In the genomic region with DNA sequence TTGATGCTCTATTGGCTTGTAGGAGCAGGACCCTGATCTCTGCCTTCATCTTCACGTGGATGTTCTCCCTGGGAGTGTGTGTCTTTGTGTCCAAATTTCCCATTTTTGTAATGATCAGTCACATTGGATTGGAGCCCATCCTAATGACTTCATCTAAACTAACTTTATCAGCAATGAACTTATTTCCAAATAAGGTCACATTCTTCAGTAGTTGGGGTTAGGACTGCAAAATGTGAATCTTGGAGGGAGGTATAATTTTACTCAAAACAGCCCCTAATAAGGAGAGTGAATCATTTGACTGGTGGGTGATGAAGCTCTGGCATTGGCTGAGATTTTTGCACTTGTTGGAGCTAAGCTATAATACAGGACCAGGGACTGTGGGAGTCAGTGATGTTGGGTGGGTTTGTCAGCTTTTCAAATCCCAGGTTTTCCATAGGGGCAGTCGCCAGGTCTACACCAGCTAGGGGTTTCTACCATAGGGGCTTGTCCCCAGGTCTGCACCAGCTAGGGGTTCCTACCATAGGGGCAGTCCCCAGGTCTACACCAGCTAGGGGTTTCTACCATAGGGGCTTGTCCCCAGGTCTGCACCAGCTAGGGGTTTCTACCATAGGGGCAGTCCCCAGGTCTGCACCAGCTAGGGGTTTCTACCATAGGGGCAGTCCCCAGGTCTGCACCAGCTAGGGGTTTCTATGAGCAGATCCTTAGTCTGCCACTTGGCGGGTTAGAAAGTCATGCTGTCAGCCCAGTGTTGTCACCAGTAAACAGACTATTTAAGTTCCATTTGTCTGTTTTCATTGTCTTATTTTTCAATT, we compare ENCODE assay signal across 13 cellular contexts.
A peak's percentile ranks its signal among the peaks of the same experiment; 100 is the strongest.
DNase-seq lines count a peak whose midpoint lies in the region; ATAC-seq lines count a peak whose summit lies in the region.
"Had no signal": no experiment of that assay in that cellular context is flagged by ENCODE, and none has a peak within 500 bp of the region (broad histone marks: within the 10 kb centered on the region; RNA-seq: fewer than 3 reads in every experiment).

No MANE protein-coding gene starts in this region.

- CTCF ChIA-PET in activated CD4-positive, alpha-beta T cell treated with anti-CD3 and anti-CD28 coated beads for 36 hours (lab: Charles Lee), result interaction anchor here (1.2 kb wide), 1 partner anchor 8 kb away, joined by 3 read pairs; no protein-coding TSS in a partner anchor

- peak; percentile 97 for ATAC-seq in activated CD4-positive, alpha-beta T cell treated with anti-CD3 and anti-CD28 coated beads for 36 hours
- peak; percentile 70 for ATAC-seq in GM21737 (IDR thresholded peaks at IDR 0.05; ENCODE audit: unreplicated experiment)
- ATAC-seq in HG03469 (IDR thresholded peaks at IDR 0.05; ENCODE audit: unreplicated experiment), result peak; percentile 63
- ATAC-seq: naive thymus-derived CD8-positive, alpha-beta T cell; sciatic nerve had no signal

- peaks cover 6% of the 10 kb centered on the region for H3K9me3 Mint-ChIP-seq in activated CD4-positive, alpha-beta T cell treated with anti-CD3 and anti-CD28 coated beads for 36 hours (ENCODE audit: low read depth)
- H3K9me3 Mint-ChIP-seq: naive thymus-derived CD8-positive, alpha-beta T cell had no signal

- peaks cover 8% of the 10 kb centered on the region for H3K4me1 Mint-ChIP-seq in activated CD4-positive, alpha-beta T cell treated with anti-CD3 and anti-CD28 coated beads for 36 hours
- H3K4me1 Mint-ChIP-seq: central memory CD8-positive, alpha-beta T cell; immature natural killer cell; naive thymus-derived CD8-positive, alpha-beta T cell had no signal

- no peak overlapping the region for H3K4me3 Mint-ChIP-seq in activated CD4-positive, alpha-beta T cell treated with anti-CD3 and anti-CD28 coated beads for 36 hours
- H3K4me3 Mint-ChIP-seq: central memory CD8-positive, alpha-beta T cell; immature natural killer cell; naive thymus-derived CD8-positive, alpha-beta T cell had no signal

- DNase-seq in activated CD4-positive, alpha-beta T cell treated with anti-CD3 and anti-CD28 coated beads for 36 hours, result peak; percentile 85
- DNase-seq in activated CD4-positive, alpha-beta T cell treated with anti-CD3 and anti-CD28 coated beads, Interleukin-2, amount 50 U/mL, for 1 hour, result no peak
- peak; percentile 0 to 63 (median 19) for DNase-seq in stimulated activated CD4-positive, alpha-beta T cell treated with anti-CD3 and anti-CD28 coated beads, TNF-alpha, amount 100 ng/mL, for 24 hours (ENCODE audit: low read depth in 3 of 3)
- DNase-seq in NCI-H446 treated with DMSO at 0.1 percent for 48 hours (lab: John Stamatoyannopoulos, UW) (no peak), Ammon's horn (ENCODE audit: low spot score) (no peak), NCI-H2171 treated with DMSO at 0.1 percent for 48 hours (lab: John Stamatoyannopoulos, UW) (no peak)
- DNase-seq: immature natural killer cell; naive thymus-derived CD8-positive, alpha-beta T cell; NCI-H510A treated with DMSO at 0.1 percent for 48 hours had no signal

- peak overlapping the region; percentile 4 for H3K27ac Mint-ChIP-seq in activated CD4-positive, alpha-beta T cell treated with anti-CD3 and anti-CD28 coated beads for 36 hours
- H3K27ac Mint-ChIP-seq: immature natural killer cell; naive thymus-derived CD8-positive, alpha-beta T cell had no signal

- peaks cover 13% of the 10 kb centered on the region for H3K27me3 Mint-ChIP-seq in activated CD4-positive, alpha-beta T cell treated with anti-CD3 and anti-CD28 coated beads for 36 hours
- H3K27me3 Mint-ChIP-seq: central memory CD8-positive, alpha-beta T cell had no signal

- intact Hi-C loops in activated CD4-positive, alpha-beta T cell treated with anti-CD3 and anti-CD28 coated beads for 36 hours (cut with DNase I, micrococcal nuclease), result loop anchor here in 1 of 2 experiments (5.0 kb wide), 1 partner anchor 511 kb away; no protein-coding TSS in a partner anchor

- POLR2A ChIA-PET in activated CD4-positive, alpha-beta T cell treated with anti-CD3 and anti-CD28 coated beads for 36 hours (lab: Charles Lee), result no interaction called here

- no peaks in the 10 kb centered on the region for H3K36me3 Mint-ChIP-seq in activated CD4-positive, alpha-beta T cell treated with anti-CD3 and anti-CD28 coated beads for 36 hours (ENCODE audit: low read depth)
- H3K36me3 Mint-ChIP-seq: immature natural killer cell; naive thymus-derived CD8-positive, alpha-beta T cell had no signal

Comparison
In these comparisons a context has a peak if more than half of its experiments do, and no peak if none do; other contexts are left out.
1. DNase-seq: peak in activated CD4-positive, alpha-beta T cell treated with anti-CD3 and anti-CD28 coated beads for 36 hours (single experiment) and stimulated activated CD4-positive, alpha-beta T cell treated with anti-CD3 and anti-CD28 coated beads, TNF-alpha, amount 100 ng/mL, for 24 hours (3 of 3); none in activated CD4-positive, alpha-beta T cell treated with anti-CD3 and anti-CD28 coated beads, Interleukin-2, amount 50 U/mL, for 1 hour (single experiment), NCI-H446 treated with DMSO at 0.1 percent for 48 hours (single experiment), Ammon's horn (single experiment) and NCI-H2171 treated with DMSO at 0.1 percent for 48 hours (single experiment).
2. Peak in every context shown above with its lines, with median percentiles within 50 percentile points of each other: ATAC-seq.